ENCODE assay signal across 8 cellular contexts in the genomic region with DNA sequence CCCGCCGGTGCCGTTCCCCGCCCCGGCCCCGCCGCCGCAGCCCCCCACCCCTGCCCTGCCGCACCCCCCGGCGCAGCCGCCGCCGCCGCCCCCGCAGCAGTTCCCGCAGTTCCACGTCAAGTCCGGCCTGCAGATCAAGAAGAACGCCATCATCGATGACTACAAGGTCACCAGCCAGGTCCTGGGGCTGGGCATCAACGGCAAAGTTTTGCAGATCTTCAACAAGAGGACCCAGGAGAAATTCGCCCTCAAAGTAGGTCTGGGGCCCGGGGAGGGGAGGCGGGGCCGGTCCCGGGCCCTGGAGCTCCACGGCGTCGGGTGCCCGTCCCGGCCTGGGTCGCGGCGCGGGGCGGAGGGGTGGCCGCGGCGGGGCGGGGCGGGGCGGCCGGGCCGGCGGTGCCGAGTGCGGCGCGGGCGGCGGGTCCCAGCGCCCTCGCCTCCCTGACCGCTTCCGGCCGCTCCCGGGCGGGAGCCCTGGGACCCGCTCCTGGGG. TPM values are rescaled to one million over a fixed set of nuclear protein-coding genes. Genes with fewer than 3 reads are reported as not detected.
DNase-seq lines count a peak whose midpoint lies in the region; ATAC-seq and TF ChIP-seq lines count a peak whose summit lies in the region.

No MANE protein-coding gene starts in this region.

- peak overlapping the region; percentile 88 for H3K4me2 ChIP-seq in neural cell (ENCODE audit: low read length)

- no peak for TF ChIP-seq CTCF in esophagus muscularis mucosa (IDR thresholded peaks at IDR 0.05)
- no peak for TF ChIP-seq CTCF in neural cell (IDR thresholded peaks at IDR 0.05; ENCODE audit: poor library complexity, severe bottlenecking)
- no peak for TF ChIP-seq CTCF in vagina (IDR thresholded peaks at IDR 0.05)

- H3K4me3 ChIP-seq in HUES6 (ENCODE audit: low read depth, low read length), result peak overlapping the region; percentile 96
- H3K4me3 ChIP-seq in esophagus muscularis mucosa, result peak overlapping the region; percentile 69 to 96 (median 86)
- peak overlapping the region; percentile 76 for H3K4me3 ChIP-seq in neural cell (ENCODE audit: low read length)
- H3K4me3 ChIP-seq in vagina, result peak overlapping the region; percentile 63 to 94

- H3K27ac ChIP-seq in HUES6 (ENCODE audit: low read depth, low read length) (peak overlapping the region; percentile 78; the same call in 1 of the 2 replicates), esophagus muscularis mucosa (replicated peaks in 1 of 4) (peak overlapping the region; percentile 93 to 100 (median 98)), neural cell (ENCODE audit: low read length) (no peak overlapping the region), vagina (peak overlapping the region; percentile 98)

- peak overlapping the region; percentile 96 for H3K4me3 Mint-ChIP-seq in activated CD8-positive, alpha-beta memory T cell treated with anti-CD3 and anti-CD28 coated beads, Interleukin-2, amount 10 ng/mL, durations not matched to agents 7 days and 5 days

- peak; percentile 56 for ATAC-seq in activated CD8-positive, alpha-beta memory T cell treated with anti-CD3 and anti-CD28 coated beads, Interleukin-2, amount 10 ng/mL, durations not matched to agents 7 days and 5 days

- H3K27ac Mint-ChIP-seq in activated CD8-positive, alpha-beta memory T cell treated with anti-CD3 and anti-CD28 coated beads, Interleukin-2, amount 10 ng/mL, durations not matched to agents 7 days and 5 days, result peak overlapping the region; percentile 95

- intact Hi-C loops in esophagus muscularis mucosa (cut with DNase I) (no loop called here), vagina (cut with DNase I) (loop anchor here (5.0 kb wide), 1 partner anchor 37 kb away; no protein-coding TSS in a partner anchor)

- H3K36me3 ChIP-seq in HUES6 (ENCODE audit: control insufficient read depth, insufficient read depth, low read length) (no peaks in the 10 kb centered on the region), esophagus muscularis mucosa (no peaks in the 10 kb centered on the region), neural cell (ENCODE audit: insufficient read depth, low read length) (no peaks in the 10 kb centered on the region), vagina (no peaks in the 10 kb centered on the region)

- peaks cover 35% of the 10 kb centered on the region for H3K27me3 ChIP-seq in HUES6 (ENCODE audit: control insufficient read depth, insufficient read depth, low read length)
- H3K27me3 ChIP-seq in esophagus muscularis mucosa, result no peaks in the 10 kb centered on the region
- H3K27me3 ChIP-seq in neural cell (ENCODE audit: insufficient read depth, low read depth, low read length), result peaks cover 15% of the 10 kb centered on the region
- no peaks in the 10 kb centered on the region for H3K27me3 ChIP-seq in vagina

- no peak for TF ChIP-seq EP300 in esophagus muscularis mucosa (IDR thresholded peaks at IDR 0.05)
- no peak for TF ChIP-seq EP300 in neural cell (conservative IDR thresholded peaks at IDR 0.05; ENCODE audit: poor library complexity, severe bottlenecking)

- no peaks in the 10 kb centered on the region for H4K20me1 ChIP-seq in neural cell (ENCODE audit: insufficient read depth)

- H3K9me2 ChIP-seq in neural cell (ENCODE audit: insufficient read depth, low read length), result no peaks in the 10 kb centered on the region

- H3K27me3 Mint-ChIP-seq in activated CD8-positive, alpha-beta memory T cell treated with anti-CD3 and anti-CD28 coated beads, Interleukin-2, amount 10 ng/mL, durations not matched to agents 7 days and 5 days, result peaks cover 10% of the 10 kb centered on the region

- TF ChIP-seq RAD21 in neural cell (conservative IDR thresholded peaks at IDR 0.05), result no peak

- CTCF ChIA-PET in activated CD8-positive, alpha-beta memory T cell treated with anti-CD3 and anti-CD28 coated beads, Interleukin-2, amount 10 ng/mL, durations not matched to agents 7 days and 5 days (lab: Charles Lee), result interaction anchor here (1.1 to 7.2 kb wide), 3 partner anchors 21 to 76 kb away, joined by 4 to 48 read pairs (median 13); no protein-coding TSS in a partner anchor

- peaks cover 49% of the 10 kb centered on the region for H3K4me1 ChIP-seq in HUES6 (ENCODE audit: control insufficient read depth, insufficient read depth, low read length)
- peaks cover 32 to 50% (median 48%) of the 10 kb centered on the region in 4 donors for H3K4me1 ChIP-seq in esophagus muscularis mucosa
- H3K4me1 ChIP-seq in vagina, result peaks cover 57% of the 10 kb centered on the region

- peak; percentile 79 for DNase-seq in activated effector memory CD4-positive, alpha-beta T cell treated with anti-CD3 and anti-CD28 coated beads, Interleukin-2, amount 50 U/mL, for 16 hours
- DNase-seq in activated effector memory CD4-positive, alpha-beta T cell treated with Interleukin-2 at 50 U/mL for 16 hours, result no peak
- DNase-seq in activated CD8-positive, alpha-beta memory T cell treated with anti-CD3 and anti-CD28 coated beads, Interleukin-2, amount 10 ng/mL, durations not matched to agents 7 days and 5 days, result peak; percentile 61
- no peak for DNase-seq in esophagus muscularis mucosa (ENCODE audit: extremely low spot score)
- DNase-seq in vagina (ENCODE audit: extremely low spot score in 2 of 2), result no peak
- DNase-seq in DMS114 treated with DMSO at 0.1 percent for 48 hours (lab: John Stamatoyannopoulos, UW; ENCODE audit: unreplicated experiment), result no peak

- H3K36me3 Mint-ChIP-seq in activated CD8-positive, alpha-beta memory T cell treated with anti-CD3 and anti-CD28 coated beads, Interleukin-2, amount 10 ng/mL, durations not matched to agents 7 days and 5 days, result peaks cover 6% of the 10 kb centered on the region

- WGBS in esophagus muscularis mucosa, result 5% methylated on average over 4 of the region's 60 CpGs

- no peaks in the 10 kb centered on the region for H3F3A ChIP-seq in neural cell (ENCODE audit: insufficient read depth, low read length, poor library complexity, severe bottlenecking)

- H2AFZ ChIP-seq in neural cell (ENCODE audit: low read depth, low read length), result no peak overlapping the region

- H3K79me2 ChIP-seq in neural cell (replicated peaks; ENCODE audit: insufficient read depth, low read length), result peaks cover 49% of the 10 kb centered on the region

- H3K9ac ChIP-seq in HUES6 (ENCODE audit: low read length) (peak overlapping the region; percentile 96), neural cell (ENCODE audit: low read length) (peak overlapping the region; percentile 62)

- no peaks in the 10 kb centered on the region for H3K9me3 Mint-ChIP-seq in activated CD8-positive, alpha-beta memory T cell treated with anti-CD3 and anti-CD28 coated beads, Interleukin-2, amount 10 ng/mL, durations not matched to agents 7 days and 5 days (ENCODE audit: low read depth)

- H3K4me1 Mint-ChIP-seq in activated CD8-positive, alpha-beta memory T cell treated with anti-CD3 and anti-CD28 coated beads, Interleukin-2, amount 10 ng/mL, durations not matched to agents 7 days and 5 days, result peaks cover 40% of the 10 kb centered on the region

- H3K9me3 ChIP-seq in HUES6 (ENCODE audit: control insufficient read depth, insufficient read depth, low read depth, low read length) (no peaks in the 10 kb centered on the region), esophagus muscularis mucosa (no peaks in the 10 kb centered on the region), neural cell (ENCODE audit: low read length) (no peaks in the 10 kb centered on the region), vagina (no peaks in the 10 kb centered on the region)

- TF ChIP-seq POLR2A in esophagus muscularis mucosa (IDR thresholded peaks at IDR 0.05; ENCODE audit: low read depth) (no peak), vagina (IDR thresholded peaks at IDR 0.05) (no peak)

TF ChIP-seq in neural cell, 6 proteins besides CTCF, POLR2A, EP300 and RAD21:
- TF ChIP-seq MXI1 (conservative IDR thresholded peaks at IDR 0.05; ENCODE audit: poor library complexity, severe bottlenecking) (no peak), SMC3 (conservative IDR thresholded peaks at IDR 0.05; ENCODE audit: poor library complexity) (no peak), POLR2AphosphoS5 (IDR thresholded peaks at IDR 0.05) (no peak), EZH2 (IDR thresholded peaks at IDR 0.05; ENCODE audit: borderline replicate concordance, insufficient read depth, low read length, poor library complexity, severe bottlenecking) (no peak), TAF1 (IDR thresholded peaks at IDR 0.05; ENCODE audit: low read depth) (no peak)
- TF ChIP-seq, protein P1, sequence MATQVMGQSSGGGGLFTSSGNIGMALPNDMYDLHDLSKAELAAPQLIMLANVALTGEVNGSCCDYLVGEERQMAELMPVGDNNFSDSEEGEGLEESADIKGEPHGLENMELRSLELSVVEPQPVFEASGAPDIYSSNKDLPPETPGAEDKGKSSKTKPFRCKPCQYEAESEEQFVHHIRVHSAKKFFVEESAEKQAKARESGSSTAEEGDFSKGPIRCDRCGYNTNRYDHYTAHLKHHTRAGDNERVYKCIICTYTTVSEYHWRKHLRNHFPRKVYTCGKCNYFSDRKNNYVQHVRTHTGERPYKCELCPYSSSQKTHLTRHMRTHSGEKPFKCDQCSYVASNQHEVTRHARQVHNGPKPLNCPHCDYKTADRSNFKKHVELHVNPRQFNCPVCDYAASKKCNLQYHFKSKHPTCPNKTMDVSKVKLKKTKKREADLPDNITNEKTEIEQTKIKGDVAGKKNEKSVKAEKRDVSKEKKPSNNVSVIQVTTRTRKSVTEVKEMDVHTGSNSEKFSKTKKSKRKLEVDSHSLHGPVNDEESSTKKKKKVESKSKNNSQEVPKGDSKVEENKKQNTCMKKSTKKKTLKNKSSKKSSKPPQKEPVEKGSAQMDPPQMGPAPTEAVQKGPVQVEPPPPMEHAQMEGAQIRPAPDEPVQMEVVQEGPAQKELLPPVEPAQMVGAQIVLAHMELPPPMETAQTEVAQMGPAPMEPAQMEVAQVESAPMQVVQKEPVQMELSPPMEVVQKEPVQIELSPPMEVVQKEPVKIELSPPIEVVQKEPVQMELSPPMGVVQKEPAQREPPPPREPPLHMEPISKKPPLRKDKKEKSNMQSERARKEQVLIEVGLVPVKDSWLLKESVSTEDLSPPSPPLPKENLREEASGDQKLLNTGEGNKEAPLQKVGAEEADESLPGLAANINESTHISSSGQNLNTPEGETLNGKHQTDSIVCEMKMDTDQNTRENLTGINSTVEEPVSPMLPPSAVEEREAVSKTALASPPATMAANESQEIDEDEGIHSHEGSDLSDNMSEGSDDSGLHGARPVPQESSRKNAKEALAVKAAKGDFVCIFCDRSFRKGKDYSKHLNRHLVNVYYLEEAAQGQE (IDR thresholded peaks at IDR 0.05; ENCODE audit: borderline replicate concordance), result no peak

RNA-seq across cellular contexts. Expression of a gene that starts 0.6 kb away (rescaled TPM):
- total RNA-seq in activated CD8-positive, alpha-beta memory T cell treated with anti-CD3 and anti-CD28 coated beads, Interleukin-2, amount 10 ng/mL, durations not matched to agents 7 days and 5 days, result 10 to 100 TPM; 85.7 to 93.8 TPM
- total RNA-seq in esophagus muscularis mucosa, result 10 to 100 TPM; 37.8 to 70.1 (median 61.7) TPM
- 9.0 and 9.1 TPM in 2 replicates for polyA plus RNA-seq in neural cell
- polyA minus RNA-seq in neural cell, result 9.7 and 12.6 TPM in 2 replicates
- total RNA-seq in vagina, result 51.1 TPM

RNA-seq across cellular contexts. Expression of a gene that starts 50.0 kb away (rescaled TPM):
- 10 to 100 TPM in 1 of 2 experiments, 1 to 10 TPM in 1; 9.5 to 12.7 TPM for total RNA-seq in activated CD8-positive, alpha-beta memory T cell treated with anti-CD3 and anti-CD28 coated beads, Interleukin-2, amount 10 ng/mL, durations not matched to agents 7 days and 5 days
- 10 to 100 TPM in 2 of 4 donors, 1 to 10 TPM in 2; 5.6 to 14.7 (median 9.0) TPM for total RNA-seq in esophagus muscularis mucosa
- 7.5 and 8.3 TPM in 2 replicates for polyA plus RNA-seq in neural cell
- polyA minus RNA-seq in neural cell, result 15.8 and 24.0 TPM in 2 replicates
- total RNA-seq in vagina, result 5.9 TPM

Comparison
In these comparisons a context has a peak if more than half of its experiments do, and no peak if none do; other contexts are left out.
1. DNase-seq: peak in activated effector memory CD4-positive, alpha-beta T cell treated with anti-CD3 and anti-CD28 coated beads, Interleukin-2, amount 50 U/mL, for 16 hours (single experiment) and activated CD8-positive, alpha-beta memory T cell treated with anti-CD3 and anti-CD28 coated beads, Interleukin-2, amount 10 ng/mL, durations not matched to agents 7 days and 5 days (single experiment); none in activated effector memory CD4-positive, alpha-beta T cell treated with Interleukin-2 at 50 U/mL for 16 hours (single experiment), esophagus muscularis mucosa (single experiment), vagina (0 of 2) and DMS114 treated with DMSO at 0.1 percent for 48 hours (single experiment).
2. Peak in every context shown above with its lines, with median percentiles within 50 percentile points of each other: H3K4me3 ChIP-seq.